20 cellular contexts compared by ENCODE assay signal in genomic region chr7:115338016-115338415, GRCh38.
DNase-seq lines count a peak whose midpoint lies in the region.
"Had no signal": no experiment of that assay in that cellular context is flagged by ENCODE, and none has a peak within 500 bp of the region (broad histone marks: within the 10 kb centered on the region; RNA-seq: fewer than 3 reads in every experiment).

No MANE protein-coding gene starts in this region.

- H3K36me3 ChIP-seq in SJSA1, result no peaks in the 10 kb centered on the region
- H3K36me3 ChIP-seq in H7 (replicated peaks; ENCODE audit: control insufficient read depth, insufficient read depth, low read length), result no peaks in the 10 kb centered on the region
- H3K36me3 ChIP-seq: BLaER1 treated with 17β-estradiol and CSF1 and Interleukin-3, amounts not matched to agents 10 nM and 100 nM had no signal

- H3K27me3 ChIP-seq in SJSA1 (replicated peaks) (no peaks in the 10 kb centered on the region), H7 (ENCODE audit: control insufficient read depth, insufficient read depth, low read length) (no peaks in the 10 kb centered on the region)
- H3K27me3 ChIP-seq: BLaER1 treated with 17β-estradiol and CSF1 and Interleukin-3, amounts not matched to agents 10 nM and 100 nM had no signal

- no peaks in the 10 kb centered on the region; the same call in 1 of the 2 replicates for H3K9me3 ChIP-seq in SJSA1 (replicated peaks)
- H3K9me3 ChIP-seq: A549; BLaER1 treated with 17β-estradiol and CSF1 and Interleukin-3, amounts not matched to agents 10 nM and 100 nM; Caco-2 had no signal

- H3K4me1 ChIP-seq in SJSA1 (replicated peaks), result peaks cover 26% of the 10 kb centered on the region
- H3K4me1 ChIP-seq: BLaER1 treated with 17β-estradiol and CSF1 and Interleukin-3, amounts not matched to agents 10 nM and 100 nM; Caco-2 had no signal

- peak overlapping the region; percentile 45 for H3K27ac ChIP-seq in SJSA1
- H3K27ac ChIP-seq: A549; BLaER1 treated with 17β-estradiol and CSF1 and Interleukin-3, amounts not matched to agents 10 nM and 100 nM; C4-2B had no signal

- H3K4me3 ChIP-seq in SJSA1, result no peak overlapping the region
- no peak overlapping the region for H3K4me3 ChIP-seq in H7 (ENCODE audit: insufficient read depth, low read depth, low read length)
- H3K4me3 ChIP-seq: A549; BLaER1 treated with 17β-estradiol and CSF1 and Interleukin-3, amounts not matched to agents 10 nM and 100 nM; GM12878 had no signal

- peak; percentile 95 for DNase-seq in NCI-H69 (lab: John Stamatoyannopoulos, UW)
- DNase-seq in SJSA1 (ENCODE audit: low read depth in 1 of 2, low spot score in 2 of 2), result peak; percentile 40 to 56
- DNase-seq in H7, result no peak
- no peak for DNase-seq in DMS153 (lab: John Stamatoyannopoulos, UW)
- DNase-seq in effector CD4-positive, alpha-beta T cell, result no peak
- DNase-seq: 8988T; AML-193; Caco-2; Calu3; CD4-positive, alpha-beta T cell; CD8-positive, alpha-beta T cell; DMS53; DMS79; DND-41; EL; GDM1 had no signal

Comparison
In these comparisons a context has a peak if more than half of its experiments do, and no peak if none do; other contexts are left out.
1. DNase-seq: peak in NCI-H69 (single experiment) and SJSA1 (2 of 2); none in H7 (single experiment), DMS153 (single experiment) and effector CD4-positive, alpha-beta T cell (single experiment).